In the genomic region with DNA sequence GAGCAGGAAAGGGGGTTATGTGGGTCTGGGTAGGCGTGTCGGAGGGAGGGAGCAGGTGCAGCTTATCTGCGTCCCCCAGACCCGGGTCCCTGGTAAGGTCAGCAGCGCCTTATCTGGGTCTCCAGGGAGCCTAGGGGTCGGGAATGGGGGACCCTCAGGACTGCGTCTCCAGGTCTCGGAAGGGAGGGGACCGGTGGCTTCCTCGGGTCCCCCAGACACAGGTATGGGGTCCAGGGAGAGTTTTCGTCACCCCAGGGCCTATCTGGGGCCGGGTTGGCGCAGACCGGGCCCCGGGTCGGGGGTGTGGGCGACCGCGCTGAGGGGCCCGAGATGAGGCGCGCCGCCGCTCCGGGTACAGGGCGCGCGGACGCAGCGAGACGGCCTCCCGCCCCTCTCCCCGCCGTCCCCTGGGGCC, we compare ENCODE assay signal across 8 cellular contexts. TPM values are rescaled to one million over a fixed set of nuclear protein-coding genes. Genes with fewer than 3 reads are reported as not detected.
DNase-seq lines count a peak whose midpoint lies in the region; ATAC-seq, FAIRE-seq and TF ChIP-seq lines count a peak whose summit lies in the region.

No MANE protein-coding gene starts in this region.

- H3K36me3 ChIP-seq in BE2C (peaks cover 17% of the 10 kb centered on the region), KMS-11 (ENCODE audit: insufficient read depth) (no peaks in the 10 kb centered on the region), muscle layer of duodenum (ENCODE audit: control insufficient read depth in 1 of 2, insufficient read depth in 2 of 2, low read length in 2 of 2) (peaks cover 0 to 6% of the 10 kb centered on the region in 2 donors)

- no peak for TF ChIP-seq POLR2A in GM12892 (IDR thresholded peaks at IDR 0.05; ENCODE audit: low read depth, low read length)

- H3K79me2 ChIP-seq in KMS-11 (ENCODE audit: insufficient read depth, low read depth): peaks cover 75% of the 10 kb centered on the region

- TF ChIP-seq CTCF in BE2C (IDR thresholded peaks at IDR 0.05; ENCODE audit: low read depth, low read length) (no peak), KMS-11 (conservative IDR thresholded peaks at IDR 0.05; ENCODE audit: low read depth, low read length) (no peak)

- ATAC-seq in GM19455 (IDR thresholded peaks at IDR 0.05; ENCODE audit: unreplicated experiment): peak; percentile 9

- H3K4me2 ChIP-seq in KMS-11: peak overlapping the region; percentile 95

- peak overlapping the region; percentile 70 for H2AFZ ChIP-seq in KMS-11 (ENCODE audit: low read depth)

- peaks cover 6% of the 10 kb centered on the region; the same call in 1 of the 2 replicates for H4K20me1 ChIP-seq in KMS-11 (ENCODE audit: insufficient read depth)

- H3K9me3 ChIP-seq in BE2C (no peaks in the 10 kb centered on the region), muscle layer of duodenum (ENCODE audit: control insufficient read depth in 1 of 2, low read length in 2 of 2) (no peaks in the 10 kb centered on the region)

- peak overlapping the region; percentile 42 for H3K27ac ChIP-seq in KMS-11
- H3K27ac ChIP-seq in caudate nucleus (ENCODE audit: low read depth, low read length): peak overlapping the region; percentile 87
- H3K27ac ChIP-seq in muscle layer of duodenum (ENCODE audit: low read length): peak overlapping the region; percentile 73

- H3K27me3 ChIP-seq in BE2C (no peaks in the 10 kb centered on the region), KMS-11 (ENCODE audit: insufficient read depth, low read depth) (no peaks in the 10 kb centered on the region), muscle layer of duodenum (ENCODE audit: low read depth, low read length) (no peaks in the 10 kb centered on the region)

- H3K9ac ChIP-seq in KMS-11: peak overlapping the region; percentile 95

- H3K4me3 ChIP-seq in BE2C (ENCODE audit: low read depth, low read length): peak overlapping the region; percentile 100
- H3K4me3 ChIP-seq in KMS-11 (IDR thresholded peaks at IDR 0.05; ENCODE audit: insufficient read depth, low read depth, low read length): no peak overlapping the region
- peak overlapping the region; percentile 90 to 91 for H3K4me3 ChIP-seq in muscle layer of duodenum (ENCODE audit: low read depth in 1 of 2, low read length in 2 of 2)

- no peak for FAIRE-seq in GM12892 (lab: Jason Lieb, UNC)

- H3K4me1 ChIP-seq in BE2C: peaks cover 6% of the 10 kb centered on the region; the same call in 1 of the 2 replicates
- H3K4me1 ChIP-seq in KMS-11 (ENCODE audit: low read depth, poor library complexity, severe bottlenecking): peaks cover 49% of the 10 kb centered on the region
- peaks cover 28 to 57% of the 10 kb centered on the region in 2 donors for H3K4me1 ChIP-seq in muscle layer of duodenum (ENCODE audit: control insufficient read depth in 1 of 2, insufficient read depth in 2 of 2, low read length in 2 of 2)

- DNase-seq in BE2C (no peak), caudate nucleus (lab: John Stamatoyannopoulos, UW) (peak in 3 of 61 donors; percentile 50 to 56 (median 53)), COLO668 (lab: John Stamatoyannopoulos, UW; ENCODE audit: unreplicated experiment) (no peak), GM12892 (ENCODE audit: insufficient read length) (no peak), GM19238 (ENCODE audit: insufficient read length, low spot score) (no peak)

RNA-seq across cellular contexts. Expression of a gene that starts 0.3 kb away (rescaled TPM):
- 15.5 TPM for polyA plus RNA-seq in BE2C (2012; ENCODE audit: insufficient read depth, insufficient read length, low read depth)
- 10.4 TPM for polyA plus RNA-seq in GM12892 (2012; ENCODE audit: missing spikeins)

RNA-seq across cellular contexts. Expression of a gene that starts 0.5 kb away (rescaled TPM):
- polyA plus RNA-seq in BE2C (2012; ENCODE audit: insufficient read depth, insufficient read length, low read depth): 18.2 TPM
- polyA plus RNA-seq in GM12892 (2012; ENCODE audit: missing spikeins): 13.8 TPM
